14 cellular contexts compared by ENCODE assay signal in the genomic region with DNA sequence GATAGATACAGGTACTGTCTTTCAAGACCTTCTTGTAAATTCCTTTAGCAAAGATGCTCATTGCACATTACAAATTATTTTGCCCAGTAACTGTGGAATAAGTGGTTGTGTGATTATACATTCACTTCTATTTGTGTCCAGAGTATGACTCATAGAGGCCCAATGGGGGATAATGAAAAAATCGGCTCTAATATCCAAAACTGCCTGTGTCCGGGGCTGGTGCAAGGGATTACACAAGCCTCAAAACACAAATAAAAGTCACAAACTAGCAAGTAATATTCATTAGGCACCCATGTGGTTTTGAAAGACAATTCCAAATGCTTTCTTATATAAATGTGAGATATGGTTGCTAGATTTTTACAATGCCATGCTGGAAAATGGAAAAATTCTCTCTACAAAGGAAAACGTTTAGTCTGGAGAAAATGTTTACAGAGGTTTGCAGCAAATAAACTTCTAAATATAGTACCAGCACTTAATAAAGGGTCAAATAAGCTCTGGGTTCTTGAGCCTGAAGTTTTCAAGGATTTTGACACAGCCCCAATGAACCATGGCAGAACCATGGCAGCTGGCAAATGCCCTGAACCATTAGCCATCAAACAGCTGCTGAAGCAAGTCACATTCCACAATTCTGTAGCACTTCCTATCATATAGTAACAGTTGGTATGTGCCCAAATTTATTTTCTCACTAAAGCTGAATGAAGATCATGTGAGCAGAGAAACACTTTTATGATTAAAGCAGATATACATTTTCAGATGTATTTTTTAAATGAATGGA. TPM values are rescaled to one million over a fixed set of nuclear protein-coding genes. Genes with fewer than 3 reads are reported as not detected.
A peak's percentile ranks its signal among the peaks of the same experiment; 100 is the strongest.
DNase-seq lines count a peak whose midpoint lies in the region; ATAC-seq and TF ChIP-seq lines count a peak whose summit lies in the region.
"Had no signal": no experiment of that assay in that cellular context is flagged by ENCODE, and none has a peak within 500 bp of the region (broad histone marks: within the 10 kb centered on the region; RNA-seq: fewer than 3 reads in every experiment).

No MANE protein-coding gene starts in this region.

- no peak overlapping the region for H3K27ac Mint-ChIP-seq in activated CD4-positive, alpha-beta memory T cell treated with anti-CD3 and anti-CD28 coated beads for 36 hours
- H3K27ac Mint-ChIP-seq: activated naive CD8-positive, alpha-beta T cell treated with anti-CD3 and anti-CD28 coated beads for 36 hours; GM23338 had no signal

- peaks cover 2% of the 10 kb centered on the region for H3K27me3 Mint-ChIP-seq in activated CD4-positive, alpha-beta memory T cell treated with anti-CD3 and anti-CD28 coated beads for 36 hours
- H3K27me3 Mint-ChIP-seq: activated naive CD8-positive, alpha-beta T cell treated with anti-CD3 and anti-CD28 coated beads for 36 hours had no signal

- peak; percentile 87 for ATAC-seq in sciatic nerve
- ATAC-seq: GM23338, Panc1 had no signal

- peaks cover 3% of the 10 kb centered on the region for H3K4me1 Mint-ChIP-seq in activated CD4-positive, alpha-beta memory T cell treated with anti-CD3 and anti-CD28 coated beads for 36 hours (ENCODE audit: low read depth)

- no peaks in the 10 kb centered on the region for H3K9me3 Mint-ChIP-seq in activated CD4-positive, alpha-beta memory T cell treated with anti-CD3 and anti-CD28 coated beads for 36 hours
- H3K9me3 Mint-ChIP-seq: GM23338 had no signal

- no peaks in the 10 kb centered on the region for H3K36me3 Mint-ChIP-seq in activated CD4-positive, alpha-beta memory T cell treated with anti-CD3 and anti-CD28 coated beads for 36 hours

- POLR2A ChIA-PET in activated CD4-positive, alpha-beta memory T cell treated with anti-CD3 and anti-CD28 coated beads for 36 hours (lab: Charles Lee), result no interaction called here

- CTCF ChIA-PET in activated CD4-positive, alpha-beta memory T cell treated with anti-CD3 and anti-CD28 coated beads for 36 hours (lab: Charles Lee), result no interaction called here

- no peak for TF ChIP-seq CTCF in fibroblast of the aortic adventitia (IDR thresholded peaks at IDR 0.05; ENCODE audit: insufficient read depth, low read length)

- H3K4me3 ChIP-seq in fibroblast of the aortic adventitia (ENCODE audit: low read depth, low read length), result no peak overlapping the region
- H3K4me3 ChIP-seq: GM23338 had no signal

- peak; percentile 11 for DNase-seq in DMS 273 treated with DMSO at 0.1 percent for 48 hours (lab: John Stamatoyannopoulos, UW)
- DNase-seq in RPMI7951 (ENCODE audit: low read depth), result peak; percentile 81
- DNase-seq in fibroblast of the aortic adventitia (ENCODE audit: low read depth), result peak; percentile 81
- no peak for DNase-seq in sciatic nerve (ENCODE audit: low spot score)
- no peak for DNase-seq in T-helper 1 cell
- DNase-seq in activated CD4-positive, alpha-beta memory T cell treated with anti-CD3 and anti-CD28 coated beads for 36 hours, result no peak
- DNase-seq in amygdala (lab: John Stamatoyannopoulos, UW), result no peak
- DNase-seq in cerebellar nuclear complex (lab: John Stamatoyannopoulos, UW), result no peak
- DNase-seq: activated naive CD8-positive, alpha-beta T cell treated with anti-CD3 and anti-CD28 coated beads for 36 hours; Calu3; foreskin melanocyte; NCI-H146 had no signal

- H3K4me3 Mint-ChIP-seq in activated CD4-positive, alpha-beta memory T cell treated with anti-CD3 and anti-CD28 coated beads for 36 hours, result no peak overlapping the region
- H3K4me3 Mint-ChIP-seq: activated naive CD8-positive, alpha-beta T cell treated with anti-CD3 and anti-CD28 coated beads for 36 hours; GM23338 had no signal

- intact Hi-C loops in sciatic nerve (cut with DNase I), result no loop called here
- intact Hi-C loops in activated CD4-positive, alpha-beta memory T cell treated with anti-CD3 and anti-CD28 coated beads for 36 hours (cut with micrococcal nuclease), result no loop called here

RNA-seq across cellular contexts. Expression of gene IRS1, which starts 40.5 kb away (rescaled TPM):
- 14.2 and 18.4 TPM in 2 replicates for total RNA-seq in RPMI7951 (2014; rRNA removed; shearing (Covaris generic))
- 8.2 and 29.7 TPM in 2 replicates for total RNA-seq in fibroblast of the aortic adventitia (ENCODE audit: low replicate concordance)
- 33.8 TPM for total RNA-seq in sciatic nerve
- 1 to 10 TPM; 2.0 to 2.1 TPM for total RNA-seq in activated CD4-positive, alpha-beta memory T cell treated with anti-CD3 and anti-CD28 coated beads for 36 hours

Comparison
In these comparisons a context has a peak if more than half of its experiments do, and no peak if none do; other contexts are left out.
1. DNase-seq: peak in DMS 273 treated with DMSO at 0.1 percent for 48 hours (single experiment), RPMI7951 (single experiment) and fibroblast of the aortic adventitia (single experiment); none in sciatic nerve (single experiment), T-helper 1 cell (0 of 5), activated CD4-positive, alpha-beta memory T cell treated with anti-CD3 and anti-CD28 coated beads for 36 hours (single experiment), amygdala (0 of 56) and cerebellar nuclear complex (0 of 2).